ENCODE assay signal across 10 cellular contexts in the genomic region with DNA sequence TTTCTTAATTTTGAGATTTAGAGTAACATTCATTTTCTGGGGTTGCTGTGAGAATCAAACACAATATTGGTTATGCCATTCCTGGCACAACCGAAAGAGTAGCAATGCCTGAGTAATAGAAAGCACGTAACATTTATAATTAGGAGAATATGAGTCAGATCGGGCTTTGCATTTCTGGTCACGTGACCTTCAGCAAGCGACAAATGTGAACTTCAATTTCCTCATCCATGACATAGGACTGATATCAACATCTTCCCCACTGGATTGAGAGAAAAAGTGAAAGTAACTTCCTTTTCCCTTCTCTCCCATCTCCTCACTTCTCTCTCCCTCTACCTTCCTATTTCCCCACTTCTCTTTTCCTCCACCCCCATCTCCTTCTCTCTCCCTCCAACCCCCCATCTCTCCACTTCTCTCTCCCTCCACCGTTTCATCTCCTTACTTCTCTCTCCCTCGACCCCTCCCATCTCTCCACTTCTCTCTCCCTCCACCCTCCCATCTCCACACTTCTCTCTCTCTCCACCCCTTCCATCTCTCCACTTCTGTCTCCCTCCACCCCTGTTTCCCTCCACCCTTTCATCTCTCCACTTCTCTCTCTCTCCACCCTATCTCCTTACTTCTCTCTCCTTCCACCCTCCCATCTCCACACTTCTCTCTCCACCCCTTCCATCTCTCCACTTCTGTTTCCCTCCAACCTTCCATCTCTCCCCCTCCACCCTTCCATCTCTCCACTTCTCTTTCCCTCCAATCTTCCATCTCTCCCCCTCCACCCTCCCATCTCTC. TPM values are rescaled to one million over a fixed set of nuclear protein-coding genes. Genes with fewer than 3 reads are reported as not detected.
DNase-seq lines count a peak whose midpoint lies in the region; ATAC-seq, FAIRE-seq and TF ChIP-seq lines count a peak whose summit lies in the region.
"Had no signal": no experiment of that assay in that cellular context is flagged by ENCODE, and none has a peak within 500 bp of the region (broad histone marks: within the 10 kb centered on the region; RNA-seq: fewer than 3 reads in every experiment).

No MANE protein-coding gene starts in this region.

- H4K20me1 ChIP-seq in HepG2 (ENCODE audit: insufficient read depth, low read length), result no peaks in the 10 kb centered on the region

- in situ Hi-C loops in HepG2 (cut with HindIII; ENCODE audit: extremely low pct_ligation_motif_present, low pct_unique_long_range_greater_than_20kb), result no loop called here

- 64% methylated on average over 5 of the region's 7 CpGs for WGBS in HepG2 (ENCODE audit: low lambda C conversion rate)

- no peak for ATAC-seq in HepG2
- no peak for ATAC-seq in HG03442 (IDR thresholded peaks at IDR 0.05; ENCODE audit: unreplicated experiment)
- no peak for ATAC-seq in HG02763 (IDR thresholded peaks at IDR 0.05; ENCODE audit: unreplicated experiment)

- H3K36me3 ChIP-seq in HepG2 (replicated peaks in 1 of 2; ENCODE audit: control insufficient read depth in 1 of 2, insufficient read depth in 2 of 2, low read length in 2 of 2) (no peaks in the 10 kb centered on the region), Peyer's patch (no peaks in the 10 kb centered on the region)

- CTCF ChIA-PET in RWPE1 (lab: Yijun Ruan, JAX) (no interaction called here), HepG2 (lab: Yijun Ruan, JAX; ENCODE audit: low intra/inter-chr PET ratio, low total read pairs) (no interaction called here)

- H3K4me3 ChIP-seq in AG10803 (ENCODE audit: low read length) (peak overlapping the region; percentile 49), HepG2 (replicated peaks in 1 of 3; ENCODE audit: insufficient read depth in 1 of 3, low read depth in 2 of 3, low read length in 3 of 3) (no peak overlapping the region), Peyer's patch (no peak overlapping the region)

- no peak overlapping the region for H3K9ac ChIP-seq in HepG2 (ENCODE audit: insufficient read depth, low read depth, low read length)
- H3K9ac ChIP-seq: parathyroid adenoma had no signal

- H3K9me3 ChIP-seq in HepG2 (ENCODE audit: low read length) (no peaks in the 10 kb centered on the region), Peyer's patch (no peaks in the 10 kb centered on the region)

- no peak overlapping the region for H3K4me2 ChIP-seq in HepG2 (ENCODE audit: low read depth, low read length)

- no peaks in the 10 kb centered on the region for H3K27me3 ChIP-seq in HepG2 (ENCODE audit: control insufficient read depth in 1 of 2, insufficient read depth in 2 of 2, low read length in 2 of 2)
- no peaks in the 10 kb centered on the region for H3K27me3 ChIP-seq in Peyer's patch

- no peak overlapping the region for H2AFZ ChIP-seq in HepG2 (ENCODE audit: low read length)
- H2AFZ ChIP-seq: parathyroid adenoma had no signal

- H3K4me1 ChIP-seq in HepG2 (ENCODE audit: insufficient read depth, low read length) (peaks cover 54% of the 10 kb centered on the region), Peyer's patch (no peaks in the 10 kb centered on the region)
- H3K4me1 ChIP-seq: parathyroid adenoma had no signal

- TF ChIP-seq CTCF in AG10803 (conservative IDR thresholded peaks at IDR 0.05; ENCODE audit: low read length) (no peak), GM20000 (IDR thresholded peaks at IDR 0.05; ENCODE audit: extremely low read depth, missing control alignments) (no peak), RWPE1 (conservative IDR thresholded peaks at IDR 0.05; ENCODE audit: low read depth) (no peak), HepG2 (CRISPR knock-in tag; IDR thresholded peaks at IDR 0.05) (no peak), Peyer's patch (IDR thresholded peaks at IDR 0.05) (no peak)

- BruUV-seq in HepG2 (replicated peaks; lab: Mats Ljungman, UMichigan), result no TSS peak

- FAIRE-seq in HepG2 (lab: Jason Lieb, UNC), result no peak

- POLR2A ChIA-PET in RWPE1 (lab: Yijun Ruan, JAX; ENCODE audit: low non-redundant PET) (no interaction called here), HepG2 (lab: Yijun Ruan, JAX) (no interaction called here)

- TF ChIP-seq EP300 in HepG2 (IDR thresholded peaks at IDR 0.05; ENCODE audit: low read depth in 2 of 2, low read length in 2 of 2), result no peak
- no peak for TF ChIP-seq EP300 in HepG2 (CRISPR knock-in tag; IDR thresholded peaks at IDR 0.05; ENCODE audit: borderline replicate concordance)

- H3K27ac ChIP-seq in RWPE1, result no peak overlapping the region
- no peak overlapping the region for H3K27ac ChIP-seq in HepG2 (ENCODE audit: extremely low read length, insufficient read depth, low read length)
- H3K27ac ChIP-seq in Peyer's patch, result no peak overlapping the region
- H3K27ac ChIP-seq: parathyroid adenoma had no signal

- TF ChIP-seq POLR2A in HepG2 (IDR thresholded peaks at IDR 0.05; ENCODE audit: insufficient read depth in 1 of 2, low read depth in 2 of 2, low read length in 2 of 2), result no peak
- no peak for TF ChIP-seq POLR2A in Peyer's patch (IDR thresholded peaks at IDR 0.05)

- intact Hi-C loops in HepG2 (cut with micrococcal nuclease; ENCODE audit: unreplicated experiment), result no loop called here

- TF ChIP-seq RAD21 in HepG2 (CRISPR knock-in tag; IDR thresholded peaks at IDR 0.05), result no peak

- no peaks in the 10 kb centered on the region for H3K79me2 ChIP-seq in HepG2 (ENCODE audit: insufficient read depth, low read length)
- H3K79me2 ChIP-seq: parathyroid adenoma had no signal

- DNase-seq in AG10803 (ENCODE audit: low read depth) (peak; percentile 71), GM20000 (ENCODE audit: low spot score) (peak; percentile 11), RWPE1 (ENCODE audit: low spot score) (peak; percentile 42), HepG2 (ENCODE audit: low spot score) (no peak), Ammon's horn (ENCODE audit: low spot score) (no peak), Peyer's patch (no peak)
- DNase-seq: NCI-H524 treated with DMSO at 0.1 percent for 48 hours had no signal

TF ChIP-seq in HepG2, 621 proteins besides CTCF, POLR2A, EP300 and RAD21:
- TF ChIP-seq ZNF430 (CRISPR knock-in tag; IDR thresholded peaks at IDR 0.05) (no peak), HNRNPK (IDR thresholded peaks at IDR 0.05; ENCODE audit: low read depth, low read length, poor library complexity, severe bottlenecking) (peak; percentile 12)

RNA-seq across cellular contexts. Expression of a gene that starts 33.5 kb away (rescaled TPM):
- total RNA-seq in HepG2 (2016; rRNA removed; fragmentation: Illumina TruSeq; extraction: Trizol) (136 and 180 TPM in 2 replicates), Peyer's patch (100 to 1,000 TPM in 3 of 4 donors, 10 to 100 TPM in 1; 81.0 to 271 (median 133) TPM)
- 9.7 and 10.8 TPM in 2 replicates for total RNA-seq in HepG2 (2016; cell fraction: cytosol; rRNA removed; fragmentation: Illumina TruSeq; extraction: Trizol; ENCODE audit: low read depth)
- 129 and 184 TPM in 2 replicates for total RNA-seq in HepG2 (2016; cell fraction: insoluble cytoplasmic fraction; rRNA removed; fragmentation: Illumina TruSeq; extraction: Trizol)
- total RNA-seq in HepG2 (2016; cell fraction: membrane; rRNA removed; fragmentation: Illumina TruSeq; extraction: Trizol), result 22.3 and 26.9 TPM in 2 replicates
- total RNA-seq in HepG2 (2016; cell fraction: nucleus; rRNA removed; fragmentation: Illumina TruSeq; extraction: Trizol), result 83.1 and 95.5 TPM in 2 replicates
- 73.9 and 107 TPM in 2 replicates for polyA plus RNA-seq in HepG2 (2011; rRNA removed)
- 70.1 and 74.0 TPM in 2 replicates for polyA plus RNA-seq in HepG2 (2011; cell fraction: cytosol; rRNA removed)
- 59.3 and 67.4 TPM in 2 replicates for polyA plus RNA-seq in HepG2 (2011; cell fraction: nucleus; rRNA removed)
- polyA plus RNA-seq in HepG2 (2012), result 33.8 and 46.3 TPM in 2 replicates
- 5.5 and 6.6 TPM in 2 replicates for polyA plus RNA-seq in HepG2 (2016; cell fraction: cytosol; fragmentation: Illumina TruSeq; extraction: Trizol; ENCODE audit: low read depth)
- polyA plus RNA-seq in HepG2 (2016; cell fraction: insoluble cytoplasmic fraction; fragmentation: Illumina TruSeq; extraction: Trizol; ENCODE audit: low read depth), result 172 and 182 TPM in 2 replicates
- polyA plus RNA-seq in HepG2 (2016; cell fraction: membrane; fragmentation: Illumina TruSeq; extraction: Trizol; ENCODE audit: low read depth), result 13.9 and 15.2 TPM in 2 replicates
- polyA plus RNA-seq in HepG2 (2016; cell fraction: nucleus; fragmentation: Illumina TruSeq; extraction: Trizol; ENCODE audit: insufficient read depth, low read depth), result 118 and 119 TPM in 2 replicates
- polyA minus RNA-seq in HepG2 (2011; rRNA and poly(A)+ RNA removed; ENCODE audit: low replicate concordance), result 63.3 and 108 TPM in 2 replicates
- 36.8 and 38.2 TPM in 2 replicates for polyA minus RNA-seq in HepG2 (2011; cell fraction: cytosol; rRNA and poly(A)+ RNA removed)
- 68.1 and 83.4 TPM in 2 replicates for polyA minus RNA-seq in HepG2 (2011; cell fraction: nucleus; rRNA and poly(A)+ RNA removed)

RNA-seq across cellular contexts. Expression of a gene that starts 47.5 kb away (rescaled TPM):
- 5.1 TPM in 2 replicates for total RNA-seq in HepG2 (2016; rRNA removed; fragmentation: Illumina TruSeq; extraction: Trizol)
- total RNA-seq in HepG2 (2016; cell fraction: cytosol; rRNA removed; fragmentation: Illumina TruSeq; extraction: Trizol; ENCODE audit: low read depth), result 3.3 and 3.4 TPM in 2 replicates
- 4.1 and 4.8 TPM in 2 replicates for total RNA-seq in HepG2 (2016; cell fraction: insoluble cytoplasmic fraction; rRNA removed; fragmentation: Illumina TruSeq; extraction: Trizol)
- total RNA-seq in HepG2 (2016; cell fraction: membrane; rRNA removed; fragmentation: Illumina TruSeq; extraction: Trizol), result 2.0 and 2.1 TPM in 2 replicates
- 6.9 and 8.5 TPM in 2 replicates for total RNA-seq in HepG2 (2016; cell fraction: nucleus; rRNA removed; fragmentation: Illumina TruSeq; extraction: Trizol)
- polyA plus RNA-seq in HepG2 (2011; rRNA removed), result 12.6 and 15.4 TPM in 2 replicates
- polyA plus RNA-seq in HepG2 (2011; cell fraction: cytosol; rRNA removed), result 6.3 and 10.5 TPM in 2 replicates
- polyA plus RNA-seq in HepG2 (2011; cell fraction: nucleus; rRNA removed), result 33.6 and 53.2 TPM in 2 replicates
- polyA plus RNA-seq in HepG2 (2012), result 9.3 and 13.3 TPM in 2 replicates
- 0.42 and 0.49 TPM in 2 replicates for polyA plus RNA-seq in HepG2 (2016; cell fraction: cytosol; fragmentation: Illumina TruSeq; extraction: Trizol; ENCODE audit: low read depth)
- 6.6 and 8.1 TPM in 2 replicates for polyA plus RNA-seq in HepG2 (2016; cell fraction: insoluble cytoplasmic fraction; fragmentation: Illumina TruSeq; extraction: Trizol; ENCODE audit: low read depth)
- polyA plus RNA-seq in HepG2 (2016; cell fraction: membrane; fragmentation: Illumina TruSeq; extraction: Trizol; ENCODE audit: low read depth), result 1.2 and 1.6 TPM in 2 replicates
- polyA plus RNA-seq in HepG2 (2016; cell fraction: nucleus; fragmentation: Illumina TruSeq; extraction: Trizol; ENCODE audit: insufficient read depth, low read depth), result 14.1 and 15.1 TPM in 2 replicates
- polyA minus RNA-seq in HepG2 (2011; rRNA and poly(A)+ RNA removed; ENCODE audit: low replicate concordance), result 2.9 and 21.3 TPM in 2 replicates
- polyA minus RNA-seq in HepG2 (2011; cell fraction: cytosol; rRNA and poly(A)+ RNA removed), result 7.5 and 8.7 TPM in 2 replicates
- polyA minus RNA-seq in HepG2 (2011; cell fraction: nucleus; rRNA and poly(A)+ RNA removed), result 12.9 and 21.4 TPM in 2 replicates
- 10 to 100 TPM in 3 of 4 donors, 1 to 10 TPM in 1; 5.0 to 44.1 (median 33.0) TPM for total RNA-seq in Peyer's patch

Comparison
In these comparisons a context has a peak if more than half of its experiments do, and no peak if none do; other contexts are left out.
1. DNase-seq: peak in AG10803 (single experiment), GM20000 (single experiment) and RWPE1 (single experiment); none in HepG2 (single experiment), Ammon's horn (single experiment) and Peyer's patch (0 of 3).